ENCODE assay signal across 8 cellular contexts in the genomic region with DNA sequence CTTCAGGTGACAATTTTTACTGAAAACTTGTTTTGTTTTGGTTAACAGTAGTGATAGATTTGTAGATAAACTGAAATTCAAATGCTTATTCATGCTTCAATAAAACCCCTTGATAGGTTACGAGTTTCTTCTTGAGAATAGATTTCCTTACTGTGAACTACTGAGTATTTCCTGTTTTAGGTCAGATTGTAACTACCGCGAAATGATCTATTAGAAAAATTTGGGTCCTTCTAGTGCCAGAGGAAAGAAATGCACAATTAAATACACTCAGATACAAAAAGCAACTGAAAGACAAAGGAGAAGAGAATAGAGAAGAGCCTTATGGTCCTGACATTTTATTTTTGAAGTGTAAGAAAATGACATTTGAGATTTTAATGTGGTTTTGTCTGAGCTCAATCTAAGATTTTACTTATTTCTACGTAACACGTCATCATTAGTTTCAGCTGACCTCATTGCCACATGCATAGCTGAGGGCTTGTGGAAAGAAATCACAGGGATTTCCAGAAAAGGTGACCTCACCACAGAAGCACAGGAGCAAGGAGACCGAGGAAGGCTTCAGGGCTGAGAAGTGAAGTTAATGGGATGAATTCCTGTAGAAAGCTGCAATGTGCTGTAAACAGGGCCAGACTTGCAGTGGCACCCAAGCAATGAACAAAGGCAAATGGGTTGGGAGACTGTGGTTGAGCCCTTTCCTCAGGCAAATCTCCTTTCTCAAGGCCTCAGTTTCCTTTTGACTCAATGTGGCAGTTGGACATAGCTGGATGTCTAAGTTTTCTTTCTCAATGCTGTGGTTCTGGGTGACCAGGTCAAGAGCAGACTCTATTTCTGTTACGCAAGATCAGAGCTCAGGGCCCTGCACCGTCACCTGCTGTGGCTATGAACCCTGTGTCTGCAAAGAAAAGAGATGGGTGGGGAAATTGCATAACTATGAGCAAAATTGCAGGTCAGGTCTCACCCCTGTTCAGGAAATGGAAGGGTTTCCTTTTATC.
A peak's percentile ranks its signal among the peaks of the same experiment; 100 is the strongest.
DNase-seq lines count a peak whose midpoint lies in the region; ATAC-seq and TF ChIP-seq lines count a peak whose summit lies in the region.

No MANE protein-coding gene starts in this region.

- peak overlapping the region; percentile 33 for H3K27ac ChIP-seq in urinary bladder (ENCODE audit: low read depth)
- H3K27ac ChIP-seq in coronary artery, result no peak overlapping the region

- no peak overlapping the region for H3K4me3 ChIP-seq in urinary bladder (ENCODE audit: low read depth, low read length)
- H3K4me3 ChIP-seq in coronary artery, result no peak overlapping the region

- intact Hi-C loops in Right ventricle myocardium inferior (cut with DNase I), result no loop called here
- intact Hi-C loops in cardiac septum (cut with DNase I), result no loop called here

- TF ChIP-seq CTCF in coronary artery (IDR thresholded peaks at IDR 0.05), result no peak

- peak; percentile 74 for DNase-seq in Right ventricle myocardium inferior (ENCODE audit: missing footprints)
- no peak for DNase-seq in cardiac septum (ENCODE audit: low spot score)
- peak; percentile 99 for DNase-seq in SKM-1 treated with dmso at 0.1 percent for 144 hours (lab: John Stamatoyannopoulos, UW; ENCODE audit: unreplicated experiment)
- DNase-seq in glomerular visceral epithelial cell (ENCODE audit: extremely low spot score), result peak; percentile 88
- no peak for DNase-seq in NCI-H2029 treated with DMSO at 0.1 percent for 48 hours (lab: John Stamatoyannopoulos, UW)
- no peak for DNase-seq in coronary artery (ENCODE audit: low spot score)

- no peak for ATAC-seq in Right ventricle myocardium inferior
- peak; percentile 86 for ATAC-seq in HG03103 (IDR thresholded peaks at IDR 0.05; ENCODE audit: low read depth, unreplicated experiment)

- H3K4me1 ChIP-seq in urinary bladder (ENCODE audit: insufficient read depth), result peaks cover 3% of the 10 kb centered on the region

- 81% methylated on average over 8 of the region's 8 CpGs for WGBS in urinary bladder

- no peaks in the 10 kb centered on the region for H3K36me3 ChIP-seq in urinary bladder (ENCODE audit: insufficient read depth)

Comparison
In these comparisons a context has a peak if more than half of its experiments do, and no peak if none do; other contexts are left out.
1. DNase-seq: peak in Right ventricle myocardium inferior (single experiment), SKM-1 treated with dmso at 0.1 percent for 144 hours (single experiment) and glomerular visceral epithelial cell (single experiment); none in cardiac septum (single experiment), NCI-H2029 treated with DMSO at 0.1 percent for 48 hours (single experiment) and coronary artery (single experiment).